ENCODE assay signal across 3 cellular contexts in genomic region chr2:113515995-113516394, GRCh38. TPM values are rescaled to one million over a fixed set of nuclear protein-coding genes. Genes with fewer than 3 reads are reported as not detected.
"Had no signal": no experiment of that assay in that cellular context is flagged by ENCODE, and none has a peak within 500 bp of the region (broad histone marks: within the 10 kb centered on the region; RNA-seq: fewer than 3 reads in every experiment).

No MANE protein-coding gene starts in this region.

RNA-seq across cellular contexts. Expression of gene FOXD4L1, which starts 17.5 kb away (rescaled TPM):
- total RNA-seq: urinary bladder, uterus, vagina had no signal
